Comparison of ENCODE assay signal across 10 cellular contexts in genomic region chr2:160582481-160583161, GRCh38.
A peak's percentile ranks its signal among the peaks of the same experiment; 100 is the strongest.
DNase-seq lines count a peak whose midpoint lies in the region; FAIRE-seq and TF ChIP-seq lines count a peak whose summit lies in the region.
"Had no signal": no experiment of that assay in that cellular context is flagged by ENCODE, and none has a peak within 500 bp of the region (broad histone marks: within the 10 kb centered on the region; RNA-seq: fewer than 3 reads in every experiment).

No MANE protein-coding gene starts in this region.

- peak; percentile 71 for FAIRE-seq in kidney (lab: Jason Lieb, UNC)

- H3K9me3 ChIP-seq in kidney (ENCODE audit: control insufficient read depth in 1 of 2, low read length in 2 of 2) = no peaks in the 10 kb centered on the region
- peaks cover 0 to 6% (median 3%) of the 10 kb centered on the region in 5 donors for H3K9me3 ChIP-seq in subcutaneous abdominal adipose tissue (ENCODE audit: control insufficient read depth in 5 of 5, low read length in 5 of 5)
- H3K9me3 ChIP-seq: neutrophil had no signal

- H3K27ac ChIP-seq in kidney (ENCODE audit: low read depth in 2 of 2, low read length in 2 of 2) (peak overlapping the region; percentile 26 to 47), subcutaneous abdominal adipose tissue (ENCODE audit: low read depth, low read length) (peak overlapping the region; percentile 43)
- H3K27ac ChIP-seq: neutrophil had no signal

- 30 to 41% methylated on average over 3 of the region's 3 CpGs for WGBS in lower leg skin, 2 donors

- peaks cover 19 to 20% of the 10 kb centered on the region in 2 donors for H3K4me1 ChIP-seq in kidney (ENCODE audit: control insufficient read depth in 1 of 2, insufficient read depth in 1 of 2, low read depth in 1 of 2, low read length in 2 of 2)
- peaks cover 14 to 34% (median 29%) of the 10 kb centered on the region in 5 donors for H3K4me1 ChIP-seq in subcutaneous abdominal adipose tissue (ENCODE audit: control insufficient read depth in 5 of 5, insufficient read depth in 5 of 5, low read length in 5 of 5)

- peak; percentile 52 for DNase-seq in HS-27A (ENCODE audit: low read depth)
- DNase-seq in cardiac fibroblast (ENCODE audit: low read depth in 2 of 2) = peak; percentile 80 to 92
- no peak for DNase-seq in kidney
- no peak for DNase-seq in NCI-H446 (lab: John Stamatoyannopoulos, UW)
- DNase-seq in lower leg skin (ENCODE audit: low spot score in 2 of 2) = no peak
- DNase-seq in SHP77 treated with DMSO at 0.1 percent for 48 hours (lab: John Stamatoyannopoulos, UW) = no peak
- no peak for DNase-seq in NCI-H774 (lab: John Stamatoyannopoulos, UW)
- DNase-seq: activated CD8-positive, alpha-beta T cell treated with anti-CD3 and anti-CD28 coated beads for 36 hours had no signal

- H3K9ac ChIP-seq in kidney (ENCODE audit: low read length in 2 of 2) (no peak overlapping the region), subcutaneous abdominal adipose tissue (ENCODE audit: low read length in 5 of 5) (no peak overlapping the region)

- H3K4me3 ChIP-seq in cardiac fibroblast (replicated peaks in 1 of 2; ENCODE audit: low read depth in 2 of 2, low read length in 2 of 2) (no peak overlapping the region), kidney (ENCODE audit: low read length in 2 of 2) (peak overlapping the region; percentile 13 to 28), subcutaneous abdominal adipose tissue (ENCODE audit: low read depth in 1 of 5, low read length in 5 of 5) (no peak overlapping the region), lower leg skin (ENCODE audit: low read depth, poor library complexity, severe bottlenecking) (no peak overlapping the region)

- TF ChIP-seq CTCF in cardiac fibroblast (IDR thresholded peaks at IDR 0.05; ENCODE audit: low read depth, low read length) = no peak
- TF ChIP-seq CTCF in kidney (IDR thresholded peaks at IDR 0.05; ENCODE audit: borderline replicate concordance, extremely low read depth, insufficient read depth) = no peak
- TF ChIP-seq CTCF in lower leg skin (IDR thresholded peaks at IDR 0.05) = no peak

- H3K36me3 ChIP-seq in kidney (ENCODE audit: control insufficient read depth in 1 of 2, insufficient read depth in 2 of 2, low read length in 2 of 2) = no peaks in the 10 kb centered on the region
- H3K36me3 ChIP-seq in subcutaneous abdominal adipose tissue (ENCODE audit: control insufficient read depth in 5 of 5, insufficient read depth in 5 of 5, low read length in 5 of 5) = no peaks in the 10 kb centered on the region
- H3K36me3 ChIP-seq: neutrophil had no signal

- intact Hi-C loops in kidney (cut with DNase I) = no loop called here
- intact Hi-C loops in lower leg skin (cut with DNase I; ENCODE audit: low total_unique reads) = no loop called here

- H3K27me3 ChIP-seq in subcutaneous abdominal adipose tissue (ENCODE audit: control insufficient read depth in 5 of 5, insufficient read depth in 4 of 5, low read length in 5 of 5) = peaks cover 0 to 4% (median 0%) of the 10 kb centered on the region in 5 donors
- H3K27me3 ChIP-seq: neutrophil had no signal

- no peak for TF ChIP-seq POLR2A in lower leg skin (IDR thresholded peaks at IDR 0.05)

Comparison
In these comparisons a context has a peak if more than half of its experiments do, and no peak if none do; other contexts are left out.
1. DNase-seq: peak in HS-27A (single experiment) and cardiac fibroblast (2 of 2); none in kidney (single experiment), NCI-H446 (0 of 2), lower leg skin (0 of 2), SHP77 treated with DMSO at 0.1 percent for 48 hours (single experiment) and NCI-H774 (single experiment).
2. H3K4me3 ChIP-seq: peak in kidney (2 of 2); none in cardiac fibroblast (0 of 2), subcutaneous abdominal adipose tissue (0 of 5) and lower leg skin (single experiment).